Comparison of ENCODE assay signal across 24 cellular contexts in genomic region chr17:50613007-50613406, GRCh38. TPM values are rescaled to one million over a fixed set of nuclear protein-coding genes. Genes with fewer than 3 reads are reported as not detected.
"Had no signal": no experiment of that assay in that cellular context is flagged by ENCODE, and none has a peak within 500 bp of the region (broad histone marks: within the 10 kb centered on the region; RNA-seq: fewer than 3 reads in every experiment).

No MANE protein-coding gene starts in this region.

- H3K9me3 ChIP-seq: gastroesophageal sphincter, right lobe of liver, testis, transverse colon had no signal

- H3K4me3 ChIP-seq: gastroesophageal sphincter, right lobe of liver, testis, transverse colon had no signal

- H3K27me3 ChIP-seq: right lobe of liver, testis, transverse colon had no signal

- H3K9me3 Mint-ChIP-seq: activated B cell treated with CpG ODN at 0.5 μM for 24 hours; activated CD8-positive, alpha-beta T cell treated with anti-CD3 and anti-CD28 coated beads for 36 hours; activated naive CD4-positive, alpha-beta T cell treated with anti-CD3 and anti-CD28 coated beads, Interleukin-2, amount 50 U/mL, for 24 hours; activated naive CD8-positive, alpha-beta T cell treated with anti-CD3 and anti-CD28 coated beads, Interleukin-2, amount 50 U/mL, for 24 hours; activated T-cell treated with anti-CD3 and anti-CD28 coated beads, Interleukin-2, amount 50 U/mL, for 4 hours; activated T-helper 17 cell treated with anti-CD3 and anti-CD28 coated beads, Interleukin-2, amount 50 U/mL, for 72 hours; mesothelial cell of epicardium; naive thymus-derived CD4-positive, alpha-beta T cell; neural crest cell had no signal

- H3K36me3 ChIP-seq: gastroesophageal sphincter, right lobe of liver, transverse colon had no signal

- DNase-seq: activated B cell treated with CpG ODN at 0.5 μM for 24 hours; activated CD4-positive, alpha-beta T cell treated with anti-CD3 and anti-CD28 coated beads, Interleukin-2, amount 50 U/mL, for 1 hour; activated gamma-delta T cell treated with Interleukin-2 at 50 U/mL for 16 hours; activated naive CD8-positive, alpha-beta T cell treated with anti-CD3 and anti-CD28 coated beads, Interleukin-2, amount 50 U/mL, for 24 hours; activated T-cell treated with anti-CD3 and anti-CD28 coated beads, Interleukin-2, amount 50 U/mL, for 4 hours; effector CD8-positive, alpha-beta T cell; immature natural killer cell; naive thymus-derived CD4-positive, alpha-beta T cell; right lobe of liver; stimulated activated CD4-positive, alpha-beta T cell treated with anti-CD3 and anti-CD28 coated beads, Interleukin-4, amount 100 ng/mL, for 1 hour; stimulated activated naive CD8-positive, alpha-beta T cell treated with anti-CD3 and anti-CD28 coated beads, Interleukin-15, Interleukin-2, amounts not matched to agents 100 U/mL and 50 U/mL, for 24 hours; T-helper 17 cell; testis; transverse colon had no signal

- FAIRE-seq: colon, endometrium, urothelium cell line had no signal

- H3K4me3 Mint-ChIP-seq: activated B cell treated with CpG ODN at 0.5 μM for 24 hours; activated CD8-positive, alpha-beta T cell treated with anti-CD3 and anti-CD28 coated beads for 36 hours; activated naive CD4-positive, alpha-beta T cell treated with anti-CD3 and anti-CD28 coated beads, Interleukin-2, amount 50 U/mL, for 24 hours; activated naive CD8-positive, alpha-beta T cell treated with anti-CD3 and anti-CD28 coated beads, Interleukin-2, amount 50 U/mL, for 24 hours; activated T-cell treated with anti-CD3 and anti-CD28 coated beads, Interleukin-2, amount 50 U/mL, for 4 hours; activated T-helper 17 cell treated with anti-CD3 and anti-CD28 coated beads, Interleukin-2, amount 50 U/mL, for 72 hours; mesothelial cell of epicardium; naive thymus-derived CD4-positive, alpha-beta T cell; neural crest cell; T-helper 17 cell had no signal

- H3K36me3 Mint-ChIP-seq: activated naive CD4-positive, alpha-beta T cell treated with anti-CD3 and anti-CD28 coated beads, Interleukin-2, amount 50 U/mL, for 24 hours; immature natural killer cell; mesothelial cell of epicardium; naive thymus-derived CD4-positive, alpha-beta T cell had no signal

- H3K27ac Mint-ChIP-seq: activated B cell treated with CpG ODN at 0.5 μM for 24 hours; activated CD8-positive, alpha-beta T cell treated with anti-CD3 and anti-CD28 coated beads for 36 hours; activated naive CD4-positive, alpha-beta T cell treated with anti-CD3 and anti-CD28 coated beads, Interleukin-2, amount 50 U/mL, for 24 hours; activated naive CD8-positive, alpha-beta T cell treated with anti-CD3 and anti-CD28 coated beads, Interleukin-2, amount 50 U/mL, for 24 hours; activated T-helper 17 cell treated with anti-CD3 and anti-CD28 coated beads, Interleukin-2, amount 50 U/mL, for 72 hours; immature natural killer cell; mesothelial cell of epicardium; naive thymus-derived CD4-positive, alpha-beta T cell; T-helper 17 cell had no signal

- H3K4me1 ChIP-seq: right lobe of liver, testis, transverse colon had no signal

- H3K27ac ChIP-seq: gastroesophageal sphincter, right lobe of liver, testis, transverse colon had no signal

- ATAC-seq: activated CD8-positive, alpha-beta T cell treated with anti-CD3 and anti-CD28 coated beads for 36 hours; activated naive CD8-positive, alpha-beta T cell treated with anti-CD3 and anti-CD28 coated beads, Interleukin-2, amount 50 U/mL, for 24 hours; activated T-cell treated with anti-CD3 and anti-CD28 coated beads, Interleukin-2, amount 50 U/mL, for 4 hours; activated T-helper 17 cell treated with anti-CD3 and anti-CD28 coated beads, Interleukin-2, amount 50 U/mL, for 72 hours; gastroesophageal sphincter; right lobe of liver; stimulated activated naive CD8-positive, alpha-beta T cell treated with anti-CD3 and anti-CD28 coated beads, Interleukin-15, Interleukin-2, amounts not matched to agents 100 U/mL and 50 U/mL, for 24 hours; T-helper 17 cell had no signal

RNA-seq across cellular contexts. Expression of gene ABCC3, which starts 21.7 kb away (rescaled TPM):
- total RNA-seq: activated CD8-positive, alpha-beta T cell treated with anti-CD3 and anti-CD28 coated beads for 36 hours; neural crest cell had no signal
- polyA plus RNA-seq: naive thymus-derived CD4-positive, alpha-beta T cell had no signal

RNA-seq across cellular contexts. Expression of gene CACNA1G, which starts 52.5 kb away (rescaled TPM):
- total RNA-seq: dermis blood vessel endothelial cell; naive thymus-derived CD4-positive, alpha-beta T cell; right lobe of liver had no signal
- polyA plus RNA-seq: immature natural killer cell; naive thymus-derived CD4-positive, alpha-beta T cell had no signal
